Comparison of ENCODE assay signal across 9 cellular contexts in genomic region chr14:89351958-89352404, GRCh38.
DNase-seq lines count a peak whose midpoint lies in the region; ATAC-seq and TF ChIP-seq lines count a peak whose summit lies in the region.
"Had no signal": no experiment of that assay in that cellular context is flagged by ENCODE, and none has a peak within 500 bp of the region (broad histone marks: within the 10 kb centered on the region; RNA-seq: fewer than 3 reads in every experiment).

No MANE protein-coding gene starts in this region.

- H3K36me3 Mint-ChIP-seq in CD8-positive, alpha-beta T cell = peaks cover 40% of the 10 kb centered on the region

- H2BK15ac ChIP-seq in IMR-90 (ENCODE audit: low read depth, low read length) = no peak overlapping the region

- dilution Hi-C loops in IMR-90 (cut with HindIII; ENCODE audit: low sequenced_read_pairs, unreplicated experiment) = no loop called here

- H3K9me3 Mint-ChIP-seq in CD8-positive, alpha-beta T cell = no peaks in the 10 kb centered on the region

- no peaks in the 10 kb centered on the region for H3K27me3 Mint-ChIP-seq in CD8-positive, alpha-beta T cell (ENCODE audit: low read depth)

- peak overlapping the region; percentile 55 for H3K4me2 ChIP-seq in IMR-90 (ENCODE audit: low read depth, low read length)

- no peaks in the 10 kb centered on the region for H3K9me3 ChIP-seq in CD8-positive, alpha-beta T cell (ENCODE audit: low read length)
- H3K9me3 ChIP-seq in IMR-90 (ENCODE audit: control insufficient read depth, insufficient read depth, low read length) (no peaks in the 10 kb centered on the region), neutrophil (no peaks in the 10 kb centered on the region), WERI-Rb-1 (ENCODE audit: severe bottlenecking) (no peaks in the 10 kb centered on the region)

- peak overlapping the region; percentile 8 for H4K5ac ChIP-seq in IMR-90 (ENCODE audit: low read depth, low read length)

- H4K8ac ChIP-seq in IMR-90 (ENCODE audit: low read depth in 2 of 2, low read length in 2 of 2) = peak overlapping the region; percentile 34 to 68; a peak in 2 of 4 replicates

- POLR2A ChIA-PET in CD8-positive, alpha-beta T cell (lab: Charles Lee) = interaction anchor here (1.1 kb wide), 1 partner anchor 916 kb away, joined by 3 read pairs; no protein-coding TSS in a partner anchor
- POLR2A ChIA-PET in IMR-90 (lab: Charles Lee; ENCODE audit: unreplicated experiment) = no interaction called here

- H4K91ac ChIP-seq in IMR-90 (ENCODE audit: insufficient read depth, low read depth, low read length) = 0 out of 2 replicates have a peak overlapping the region, but pooled peaks have one; percentile 37

- TF ChIP-seq RAD21 in IMR-90 (IDR thresholded peaks at IDR 0.05; ENCODE audit: low read length) = no peak

- no peaks in the 10 kb centered on the region for H3K27me3 ChIP-seq in CD8-positive, alpha-beta T cell (ENCODE audit: insufficient read depth, low read length)
- no peaks in the 10 kb centered on the region for H3K27me3 ChIP-seq in IMR-90 (ENCODE audit: control insufficient read depth, insufficient read depth, low read length)
- no peaks in the 10 kb centered on the region for H3K27me3 ChIP-seq in dorsolateral prefrontal cortex
- H3K27me3 ChIP-seq in neutrophil = no peaks in the 10 kb centered on the region
- H3K27me3 ChIP-seq in WERI-Rb-1 (ENCODE audit: insufficient read depth, low read depth, severe bottlenecking) = no peaks in the 10 kb centered on the region

- no peak for TF ChIP-seq CTCF in CD8-positive, alpha-beta T cell (IDR thresholded peaks at IDR 0.05)
- TF ChIP-seq CTCF in IMR-90 (conservative IDR thresholded peaks at IDR 0.05; ENCODE audit: low read depth, low read length) (no peak), dorsolateral prefrontal cortex (IDR thresholded peaks at IDR 0.05 in 54 of 56, conservative IDR thresholded peaks at IDR 0.05 in 2 of 56; ENCODE audit: low read depth in 1 of 56, partially characterized antibody in 56 of 56) (no peak), neutrophil (IDR thresholded peaks at IDR 0.05) (no peak), WERI-Rb-1 (IDR thresholded peaks at IDR 0.05; ENCODE audit: low read depth, low read length) (no peak)

- peak overlapping the region; percentile 72 for H3K14ac ChIP-seq in IMR-90 (replicated peaks; ENCODE audit: low read depth, low read length)

- H2BK20ac ChIP-seq in IMR-90 (ENCODE audit: low read depth, low read length) = peak overlapping the region; percentile 54; the same call in 1 of the 2 replicates

- in situ Hi-C loops in IMR-90 (cut with MboI; ENCODE audit: low sequenced_read_pairs) = no loop called here

- peak overlapping the region; percentile 82 for H2BK5ac ChIP-seq in IMR-90 (ENCODE audit: low read depth, low read length, poor library complexity, severe bottlenecking)

- H2AFZ ChIP-seq in IMR-90 (replicated peaks; ENCODE audit: low read length, poor library complexity) = peak overlapping the region; percentile 36

- H3K23ac ChIP-seq in IMR-90 (ENCODE audit: low read depth, low read length) = peak overlapping the region; percentile 13; the same call in 1 of the 2 replicates

- H3K27ac Mint-ChIP-seq in CD8-positive, alpha-beta T cell = peak overlapping the region; percentile 94

- DNase-seq in CD8-positive, alpha-beta T cell = no peak
- DNase-seq in IMR-90 (no peak), dorsolateral prefrontal cortex (no peak), WERI-Rb-1 (no peak)
- DNase-seq: cortex of kidney had no signal

- peaks cover 51% of the 10 kb centered on the region for H3K4me1 ChIP-seq in CD8-positive, alpha-beta T cell (ENCODE audit: insufficient read depth, low read length)
- H3K4me1 ChIP-seq in IMR-90 (ENCODE audit: control insufficient read depth, insufficient read depth, low read length) (peaks cover 16% of the 10 kb centered on the region), neutrophil (ENCODE audit: control insufficient read depth in 1 of 2, insufficient read depth in 1 of 2, low read depth in 1 of 2, low read length in 1 of 2) (peaks cover 42 to 49% of the 10 kb centered on the region in 2 experiments)

- BruUV-seq in IMR-90 (replicated peaks; lab: Mats Ljungman, UMichigan) = no TSS peak

- H3K36me3 ChIP-seq in CD8-positive, alpha-beta T cell (ENCODE audit: insufficient read depth, low read length) = peaks cover 11% of the 10 kb centered on the region
- H3K36me3 ChIP-seq in IMR-90 (ENCODE audit: control insufficient read depth, insufficient read depth, low read length) (peaks cover 20% of the 10 kb centered on the region), neutrophil (peaks cover 33% of the 10 kb centered on the region), WERI-Rb-1 (no peaks in the 10 kb centered on the region; the same call in 1 of the 2 replicates)

- H3K27ac ChIP-seq in CD8-positive, alpha-beta T cell (ENCODE audit: low read depth, low read length) = no peak overlapping the region
- H3K27ac ChIP-seq in IMR-90 (ENCODE audit: insufficient read depth, low read length) (peak overlapping the region; percentile 63), dorsolateral prefrontal cortex (peak overlapping the region in 47 of 59 donors; percentile 2 to 87 (median 64)), neutrophil (peak overlapping the region; percentile 45), WERI-Rb-1 (no peak overlapping the region)

- peaks cover 6% of the 10 kb centered on the region for H3K9me1 ChIP-seq in IMR-90 (ENCODE audit: insufficient read depth, low read length)

- no peak for ATAC-seq in CD8-positive, alpha-beta T cell
- ATAC-seq in IMR-90 (ENCODE audit: low read depth) (peak; percentile 67), GM21515 (IDR thresholded peaks at IDR 0.05; ENCODE audit: unreplicated experiment) (no peak), GM19324 (IDR thresholded peaks at IDR 0.05; ENCODE audit: low FRiP score, unreplicated experiment) (no peak), GM18520 (IDR thresholded peaks at IDR 0.05; ENCODE audit: unreplicated experiment) (no peak)

- TF ChIP-seq POLR2A in IMR-90 (IDR thresholded peaks at IDR 0.05; ENCODE audit: low read depth, low read length) = no peak

- H3K4me3 Mint-ChIP-seq in CD8-positive, alpha-beta T cell = peak overlapping the region; percentile 78

- H3K79me1 ChIP-seq in IMR-90 (ENCODE audit: low read depth in 1 of 2, low read length in 2 of 2) = peaks cover 54 to 64% of the 10 kb centered on the region in 2 experiments

- H3K18ac ChIP-seq in IMR-90 (ENCODE audit: low read depth, low read length) = peak overlapping the region; percentile 20; the same call in 1 of the 2 replicates

- H3K4me3 ChIP-seq in CD8-positive, alpha-beta T cell (ENCODE audit: low read depth, low read length) = no peak overlapping the region
- H3K4me3 ChIP-seq in IMR-90 (ENCODE audit: insufficient read depth, low read depth, low read length) (no peak overlapping the region), dorsolateral prefrontal cortex (peak overlapping the region in 19 of 59 donors; percentile 0 to 35 (median 12)), neutrophil (ENCODE audit: low read depth in 1 of 2, low read length in 1 of 2) (no peak overlapping the region), WERI-Rb-1 (ENCODE audit: low read depth, low read length) (no peak overlapping the region)

- CTCF ChIA-PET in CD8-positive, alpha-beta T cell (lab: Charles Lee) = interaction anchor here (0.9 kb wide), 1 partner anchor 258 kb away, joined by 3 read pairs; no protein-coding TSS in a partner anchor
- CTCF ChIA-PET in IMR-90 (lab: Yijun Ruan, JAX) = no interaction called here

- intact Hi-C loops in CD8-positive, alpha-beta T cell (cut with DNase I, micrococcal nuclease) = loop anchor here in 1 of 2 experiments (2.0 kb wide), 1 partner anchor 13 kb away; no protein-coding TSS in a partner anchor
- intact Hi-C loops in IMR-90 (cut with micrococcal nuclease) = no loop called here
- intact Hi-C loops in dorsolateral prefrontal cortex (cut with DNase I) = no loop called here

- no CpG with 5 or more reads among the region's 6 CpGs for WGBS in IMR-90 (ENCODE audit: extremely low coverage in 2 of 2, insufficient read length in 1 of 2), 2 experiments

- peak overlapping the region; percentile 20; the same call in 1 of the 2 replicates for H3K56ac ChIP-seq in IMR-90 (ENCODE audit: extremely low read depth, insufficient read depth, low read length)

- peaks cover 73% of the 10 kb centered on the region for H3K4me1 Mint-ChIP-seq in CD8-positive, alpha-beta T cell (ENCODE audit: low read depth)

- peak overlapping the region; percentile 51 for H3K4ac ChIP-seq in IMR-90 (ENCODE audit: low read depth, low read length)

- peak overlapping the region; percentile 28; the same call in 1 of the 2 replicates for H3K9ac ChIP-seq in IMR-90 (ENCODE audit: low read depth, low read length)

- peak overlapping the region; percentile 11; the same call in 1 of the 2 replicates for H2AK5ac ChIP-seq in IMR-90 (ENCODE audit: low read depth, low read length)

- no peak overlapping the region for H2AK9ac ChIP-seq in IMR-90 (replicated peaks; ENCODE audit: low read depth, low read length, poor library complexity)

- no peaks in the 10 kb centered on the region for H4K20me1 ChIP-seq in IMR-90 (ENCODE audit: insufficient read depth, low read length)

- H2BK120ac ChIP-seq in IMR-90 (ENCODE audit: low read depth, low read length) = peak overlapping the region; percentile 38; the same call in 1 of the 2 replicates

TF ChIP-seq in IMR-90, 13 proteins besides CTCF, POLR2A, EP300 and RAD21 (continues in another document):
- TF ChIP-seq SMC3 (IDR thresholded peaks at IDR 0.05; ENCODE audit: low read depth, low read length) (no peak), BHLHE40 (IDR thresholded peaks at IDR 0.05; ENCODE audit: low read depth, low read length) (0 out of 2 replicates have a peak, but pooled peaks have one; percentile 13), RFX5 (IDR thresholded peaks at IDR 0.05; ENCODE audit: low read depth, low read length) (no peak), CEBPB (IDR thresholded peaks at IDR 0.05; ENCODE audit: low read depth, low read length) (0 out of 2 replicates have a peak, but pooled peaks have one; percentile 13), MXI1 (IDR thresholded peaks at IDR 0.05; ENCODE audit: borderline replicate concordance, low read depth, low read length) (no peak), ELK1 (IDR thresholded peaks at IDR 0.05; ENCODE audit: borderline replicate concordance, low read depth, low read length) (no peak), MAZ (IDR thresholded peaks at IDR 0.05; ENCODE audit: borderline replicate concordance, low read depth, low read length) (no peak), CHD1 (IDR thresholded peaks at IDR 0.05; ENCODE audit: low read depth, low read length) (no peak), RCOR1 (IDR thresholded peaks at IDR 0.05; ENCODE audit: insufficient replicate concordance, low read length) (no peak), FOS (IDR thresholded peaks at IDR 0.05; ENCODE audit: low read depth, low read length) (no peak)

Comparison
In these comparisons a context has a peak if more than half of its experiments do, and no peak if none do; other contexts are left out.
1. H3K27ac ChIP-seq: peak in IMR-90 (single experiment), dorsolateral prefrontal cortex (47 of 59) and neutrophil (single experiment); none in CD8-positive, alpha-beta T cell (single experiment) and WERI-Rb-1 (single experiment).